Comparison of ENCODE assay signal across 8 cellular contexts in the genomic region with DNA sequence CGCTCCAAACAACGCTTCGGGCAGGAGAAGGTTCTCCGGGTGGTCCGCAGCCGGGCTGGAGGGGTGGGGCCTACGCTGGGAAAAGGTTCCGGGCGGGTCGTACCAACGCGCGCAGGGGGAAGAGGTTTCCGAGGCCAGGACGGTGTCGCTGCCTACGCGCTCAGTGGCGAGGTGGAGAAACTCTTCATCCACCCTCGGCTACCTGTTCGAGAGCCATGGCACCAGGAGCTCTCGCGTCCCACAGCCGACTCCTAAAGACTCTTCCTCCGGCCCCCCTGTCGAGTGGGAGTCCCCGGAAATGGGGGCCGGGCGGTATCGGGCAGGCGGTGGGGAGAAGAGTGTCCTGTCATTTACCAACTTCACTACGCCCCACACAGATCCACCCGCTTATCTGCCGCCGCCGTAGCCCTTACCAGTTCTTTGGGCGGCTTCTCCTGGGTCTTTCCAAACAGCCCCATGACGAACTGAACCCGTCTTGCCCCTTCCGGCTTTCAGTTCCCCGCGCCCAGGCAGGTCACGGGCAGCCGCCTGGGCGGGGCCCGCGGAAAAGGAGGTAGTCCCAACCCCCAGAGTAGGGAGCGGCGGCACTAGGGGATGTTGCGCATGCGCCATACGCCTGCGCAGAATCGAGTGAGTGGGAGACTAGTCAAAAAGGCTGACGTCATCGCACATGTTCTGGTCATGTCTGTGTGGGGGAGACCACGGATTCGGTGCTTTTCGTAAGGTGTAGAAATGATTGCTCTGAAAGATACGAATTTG.
DNase-seq lines count a peak whose midpoint lies in the region; ATAC-seq lines count a peak whose summit lies in the region.

Gene CHMP3 (minus strand): TSS at position 553 of the 759 bp plus-strand sequence. CDS start 95 bp downstream, at position 458.

- peak; percentile 99 for DNase-seq in AG08396 (ENCODE audit: low spot score)
- DNase-seq in NCI-H345 treated with DMSO at 0.1 percent for 48 hours (lab: John Stamatoyannopoulos, UW; ENCODE audit: unreplicated experiment): peak; percentile 87
- DNase-seq in activated CD4-positive, CD25-positive, alpha-beta regulatory T cell (lab: John Stamatoyannopoulos, UW): peak; percentile 88 to 93 (median 90)
- DNase-seq in central memory CD4-positive, alpha-beta T cell: peak; percentile 97
- DNase-seq in inferior parietal cortex (ENCODE audit: extremely low spot score): peak; percentile 99
- DNase-seq in stimulated activated CD4-positive, alpha-beta T cell treated with anti-CD3 and anti-CD28 coated beads, Interleukin-12 subunit alpha, Interleukin-12 subunit beta, amount 100 ng/mL, for 24 hours (ENCODE audit: low read depth in 2 of 2): peak; percentile 92 to 93

- ATAC-seq in GM19023 (IDR thresholded peaks at IDR 0.05; ENCODE audit: unreplicated experiment): peak; percentile 91
- ATAC-seq in HG03280 (IDR thresholded peaks at IDR 0.05; ENCODE audit: unreplicated experiment): peak; percentile 89

Comparison
In these comparisons a context has a peak if more than half of its experiments do, and no peak if none do; other contexts are left out.
1. Peak in every context shown above with its lines: DNase-seq and ATAC-seq.